22 cellular contexts compared by ENCODE assay signal in genomic region chr5:168226012-168226411, GRCh38.
"Had no signal": no experiment of that assay in that cellular context is flagged by ENCODE, and none has a peak within 500 bp of the region (broad histone marks: within the 10 kb centered on the region; RNA-seq: fewer than 3 reads in every experiment).

No MANE protein-coding gene starts in this region.

- H3K9me3 ChIP-seq: colonic mucosa, gastrocnemius medialis, ovary, psoas muscle, spleen, stomach, thyroid gland had no signal

- H3K4me1 ChIP-seq: colonic mucosa, gastrocnemius medialis, psoas muscle, spleen, stomach, thyroid gland had no signal

- H3K27me3 ChIP-seq: colonic mucosa, gastrocnemius medialis, ovary, thyroid gland had no signal

- H3K27ac ChIP-seq: colonic mucosa, gastrocnemius medialis, ovary, psoas muscle, spleen, stomach, thyroid gland had no signal

- H3K4me1 Mint-ChIP-seq: memory B cell; stimulated activated memory B cell treated with anti-CD40 and anti-IgM and Interleukin-4, amounts not matched to agents 10 μg/mL and 1 μg/mL and 100 μg/mL, for 72 hours had no signal

- DNase-seq: colonic mucosa; effector CD8-positive, alpha-beta T cell; endodermal cell; foreskin fibroblast; gastrocnemius medialis; head of caudate nucleus; occipital lobe; ovary; posterior cingulate gyrus; psoas muscle; right cardiac atrium; spleen; stimulated activated CD4-positive, alpha-beta T cell treated with anti-CD3 and anti-CD28 coated beads, Interleukin-4, amount 100 ng/mL, for 4 hours; stomach; thyroid gland; trophoblast cell had no signal

- ATAC-seq: gastrocnemius medialis; psoas muscle; stimulated activated memory B cell treated with anti-CD40 and anti-IgM and Interleukin-4, amounts not matched to agents 10 μg/mL and 1 μg/mL and 100 μg/mL, for 72 hours had no signal

- H3K27ac Mint-ChIP-seq: dendritic cell treated with granulocyte-macrophage colony-stimulating factor and Interleukin-4, amounts not matched to agents 40 ng/mL and 50 ng/mL, for 4 days; endodermal cell; memory B cell; nephron; stimulated activated memory B cell treated with anti-CD40 and anti-IgM and Interleukin-4, amounts not matched to agents 10 μg/mL and 1 μg/mL and 100 μg/mL, for 72 hours had no signal

- H3K4me3 Mint-ChIP-seq: dendritic cell treated with granulocyte-macrophage colony-stimulating factor and Interleukin-4, amounts not matched to agents 40 ng/mL and 50 ng/mL, for 4 days; endodermal cell; memory B cell; nephron; stimulated activated memory B cell treated with anti-CD40 and anti-IgM and Interleukin-4, amounts not matched to agents 10 μg/mL and 1 μg/mL and 100 μg/mL, for 72 hours had no signal

- H3K4me3 ChIP-seq: colonic mucosa, gastrocnemius medialis, lung, ovary, psoas muscle, skin epidermis, spleen, stomach, thyroid gland had no signal

- H3K36me3 ChIP-seq: colonic mucosa, gastrocnemius medialis, ovary, spleen, stomach, thyroid gland had no signal

- H3K9me3 Mint-ChIP-seq: dendritic cell treated with granulocyte-macrophage colony-stimulating factor and Interleukin-4, amounts not matched to agents 40 ng/mL and 50 ng/mL, for 4 days; endodermal cell; memory B cell; nephron; stimulated activated memory B cell treated with anti-CD40 and anti-IgM and Interleukin-4, amounts not matched to agents 10 μg/mL and 1 μg/mL and 100 μg/mL, for 72 hours had no signal

- H3K36me3 Mint-ChIP-seq: memory B cell; stimulated activated memory B cell treated with anti-CD40 and anti-IgM and Interleukin-4, amounts not matched to agents 10 μg/mL and 1 μg/mL and 100 μg/mL, for 72 hours had no signal
